Comparison of ENCODE assay signal across 32 cellular contexts in the genomic region with DNA sequence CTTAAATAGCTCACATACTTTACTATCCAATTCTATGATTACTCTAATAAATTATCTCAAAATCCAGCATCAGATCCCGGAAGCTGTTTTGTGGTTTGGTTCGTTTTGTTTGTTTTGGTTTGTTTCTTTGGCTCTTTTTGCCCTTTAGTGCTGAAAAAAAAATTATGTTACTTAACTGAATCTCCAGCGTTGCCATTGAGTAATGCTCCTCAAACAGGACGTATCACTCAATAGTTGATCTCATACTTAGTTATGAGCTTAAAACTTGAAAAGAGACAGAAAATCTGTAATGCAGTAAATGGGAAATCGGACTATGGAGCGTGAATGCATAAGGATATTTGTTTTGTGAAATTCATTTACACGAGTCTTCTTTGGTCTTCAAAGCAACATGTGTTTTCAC.
"Had no signal": no experiment of that assay in that cellular context is flagged by ENCODE, and none has a peak within 500 bp of the region (broad histone marks: within the 10 kb centered on the region; RNA-seq: fewer than 3 reads in every experiment).

No MANE protein-coding gene starts in this region.

- H3K27me3 ChIP-seq: adrenal gland, ascending aorta, body of pancreas, brain microvascular endothelial cell, breast epithelium, cardiac muscle cell had no signal

- H3K4me3 ChIP-seq: adrenal gland, ascending aorta, body of pancreas, breast epithelium, cardiac muscle cell had no signal

- H3K4me1 ChIP-seq: adrenal gland, ascending aorta, body of pancreas, breast epithelium had no signal

- ATAC-seq: activated naive CD4-positive, alpha-beta T cell treated with anti-CD3 and anti-CD28 coated beads, Interleukin-2, amount 50 U/mL, for 72 hours; activated naive CD8-positive, alpha-beta T cell treated with anti-CD3 and anti-CD28 coated beads, Interleukin-2, amount 50 U/mL, for 24 hours; activated T-cell treated with anti-CD3 and anti-CD28 coated beads, Interleukin-2, amount 50 U/mL, for 4 hours; activated T-cell treated with anti-CD3 and anti-CD28 coated beads, Interleukin-2, amount 50 U/mL, for 72 hours; activated T-helper 17 cell treated with anti-CD3 and anti-CD28 coated beads, Interleukin-2, amount 50 U/mL, for 72 hours; body of pancreas had no signal

- H3K27ac ChIP-seq: adrenal gland, ascending aorta, body of pancreas, brain microvascular endothelial cell, breast epithelium, cardiac muscle cell had no signal

- H3K9me3 ChIP-seq: adrenal gland, ascending aorta, body of pancreas, breast epithelium had no signal

- H3K36me3 ChIP-seq: adrenal gland, ascending aorta, brain microvascular endothelial cell, breast epithelium, cardiac muscle cell had no signal

- DNase-seq: activated effector memory CD4-positive, alpha-beta T cell treated with anti-CD3 and anti-CD28 coated beads, Interleukin-2, amount 50 U/mL, for 16 hours; activated effector memory CD4-positive, alpha-beta T cell treated with Interleukin-2 at 50 U/mL for 16 hours; activated gamma-delta T cell; activated gamma-delta T cell treated with Interleukin-2 at 50 U/mL for 16 hours; activated naive CD4-positive, alpha-beta T cell; activated naive CD4-positive, alpha-beta T cell treated with anti-CD3 and anti-CD28 coated beads for 36 hours; activated naive CD4-positive, alpha-beta T cell treated with anti-CD3 and anti-CD28 coated beads, Interleukin-2, amount 10 ng/mL, durations not matched to agents 7 days and 5 days; activated naive CD4-positive, alpha-beta T cell treated with anti-CD3 and anti-CD28 coated beads, Interleukin-2, amount 50 U/mL, for 16 hours; activated naive CD4-positive, alpha-beta T cell treated with Interleukin-2 at 50 U/mL for 16 hours; activated naive CD8-positive, alpha-beta T cell treated with anti-CD3 and anti-CD28 coated beads for 36 hours; activated naive CD8-positive, alpha-beta T cell treated with anti-CD3 and anti-CD28 coated beads, Interleukin-2, amount 10 ng/mL, durations not matched to agents 7 days and 5 days; activated naive CD8-positive, alpha-beta T cell treated with anti-CD3 and anti-CD28 coated beads, Interleukin-2, amount 50 U/mL, for 24 hours; activated T-cell treated with anti-CD3 and anti-CD28 coated beads, Interleukin-2, amount 50 U/mL, for 1 hour; activated T-cell treated with anti-CD3 and anti-CD28 coated beads, Interleukin-2, amount 50 U/mL, for 24 hours; activated T-cell treated with anti-CD3 and anti-CD28 coated beads, Interleukin-2, amount 50 U/mL, for 4 hours; activated T-cell treated with anti-CD3 and anti-CD28 coated beads, Interleukin-2, amount 50 U/mL, for 48 hours; activated T-cell treated with anti-CD3 and anti-CD28 coated beads, Interleukin-2, amount 50 U/mL, for 72 hours; adrenal gland; amniotic stem cell; amygdala; anterior cingulate cortex; aorta; body of pancreas; brain microvascular endothelial cell; caudate nucleus; central memory CD4-positive, alpha-beta T cell; cerebellar nuclear complex had no signal
